Comparison of ENCODE assay signal across 12 cellular contexts in genomic region chrX:9164535-9165425, GRCh38.
A peak's percentile ranks its signal among the peaks of the same experiment; 100 is the strongest.
DNase-seq lines count a peak whose midpoint lies in the region; ATAC-seq, FAIRE-seq and TF ChIP-seq lines count a peak whose summit lies in the region.
"Had no signal": no experiment of that assay in that cellular context is flagged by ENCODE, and none has a peak within 500 bp of the region (broad histone marks: within the 10 kb centered on the region; RNA-seq: fewer than 3 reads in every experiment).

No MANE protein-coding gene starts in this region.

- H3K9me2 ChIP-seq in DOHH2 (replicated peaks; ENCODE audit: control insufficient read depth, low read length), result no peaks in the 10 kb centered on the region

- DNase-seq in left lobe of liver (ENCODE audit: low spot score) (peak; percentile 67), kidney (no peak), ascending aorta (ENCODE audit: low spot score in 2 of 2) (no peak)
- no peak for DNase-seq in effector memory CD8-positive, alpha-beta T cell
- DNase-seq: glutamatergic neuron, NCI-H1930, NCI-H774 had no signal

- peak overlapping the region; percentile 27 for H3K27ac Mint-ChIP-seq in activated T-helper 17 cell treated with anti-CD3 and anti-CD28 coated beads, Interleukin-2, amount 50 U/mL, for 72 hours
- peak overlapping the region in 1 of 2 donors; percentile 81 for H3K27ac Mint-ChIP-seq in effector memory CD8-positive, alpha-beta T cell

- H3K36me3 ChIP-seq in BLaER1, result no peaks in the 10 kb centered on the region
- no peaks in the 10 kb centered on the region for H3K36me3 ChIP-seq in DOHH2 (ENCODE audit: control insufficient read depth, low read length)
- no peaks in the 10 kb centered on the region for H3K36me3 ChIP-seq in kidney (ENCODE audit: control insufficient read depth in 1 of 2, insufficient read depth in 2 of 2, low read length in 2 of 2)
- H3K36me3 ChIP-seq in ascending aorta, result no peaks in the 10 kb centered on the region

- no peaks in the 10 kb centered on the region for H4K20me1 ChIP-seq in BLaER1
- no peaks in the 10 kb centered on the region for H4K20me1 ChIP-seq in DOHH2 (ENCODE audit: control insufficient read depth, insufficient read depth, low read depth, low read length)

- H3K4me2 ChIP-seq in BLaER1, result peak overlapping the region; percentile 62
- H3K4me2 ChIP-seq in DOHH2 (ENCODE audit: low read length), result peak overlapping the region; percentile 57

- H3K4me1 ChIP-seq in BLaER1 (peaks cover 41% of the 10 kb centered on the region), DOHH2 (ENCODE audit: control insufficient read depth, low read length) (peaks cover 40% of the 10 kb centered on the region), kidney (ENCODE audit: control insufficient read depth in 1 of 2, insufficient read depth in 1 of 2, low read depth in 1 of 2, low read length in 2 of 2) (no peaks in the 10 kb centered on the region), ascending aorta (no peaks in the 10 kb centered on the region)

- no peak overlapping the region for H3K4me3 ChIP-seq in BLaER1
- H3K4me3 ChIP-seq in DOHH2 (ENCODE audit: low read length), result peak overlapping the region; percentile 37
- no peak overlapping the region for H3K4me3 ChIP-seq in kidney (ENCODE audit: low read length in 2 of 2)
- no peak overlapping the region for H3K4me3 ChIP-seq in ascending aorta

- TF ChIP-seq CTCF in DOHH2 (IDR thresholded peaks at IDR 0.05; ENCODE audit: low read depth, low read length, poor library complexity, severe bottlenecking) (no peak), kidney (IDR thresholded peaks at IDR 0.05; ENCODE audit: borderline replicate concordance, extremely low read depth, insufficient read depth) (no peak), ascending aorta (IDR thresholded peaks at IDR 0.05) (no peak)

- H3K27ac ChIP-seq in BLaER1 (peak overlapping the region; percentile 11; the same call in 1 of the 2 replicates), DOHH2 (ENCODE audit: low read depth, low read length) (peak overlapping the region; percentile 81), kidney (ENCODE audit: low read depth in 2 of 2, low read length in 2 of 2) (no peak overlapping the region), ascending aorta (no peak overlapping the region)

- no peaks in the 10 kb centered on the region for H3F3A ChIP-seq in DOHH2 (ENCODE audit: control insufficient read depth, insufficient read depth)

- H3K36me3 Mint-ChIP-seq in activated T-helper 17 cell treated with anti-CD3 and anti-CD28 coated beads, Interleukin-2, amount 50 U/mL, for 72 hours (ENCODE audit: low read depth), result no peaks in the 10 kb centered on the region
- H3K36me3 Mint-ChIP-seq in effector memory CD8-positive, alpha-beta T cell (ENCODE audit: insufficient read depth), result peaks cover 3% of the 10 kb centered on the region

- no peak for FAIRE-seq in kidney (lab: Jason Lieb, UNC)
- FAIRE-seq: H1 had no signal

- peaks cover 14% of the 10 kb centered on the region for H3K4me1 Mint-ChIP-seq in activated T-helper 17 cell treated with anti-CD3 and anti-CD28 coated beads, Interleukin-2, amount 50 U/mL, for 72 hours
- H3K4me1 Mint-ChIP-seq in effector memory CD8-positive, alpha-beta T cell (ENCODE audit: low read depth in 2 of 2), result peaks cover 16 to 17% of the 10 kb centered on the region in 2 donors

- peak; percentile 19 for ATAC-seq in activated T-helper 17 cell treated with anti-CD3 and anti-CD28 coated beads, Interleukin-2, amount 50 U/mL, for 72 hours (replicated peaks)
- ATAC-seq in left lobe of liver (peak; percentile 87), GM19397 (IDR thresholded peaks at IDR 0.05; ENCODE audit: unreplicated experiment) (no peak)
- no peak for ATAC-seq in effector memory CD8-positive, alpha-beta T cell (replicated peaks)

- no peaks in the 10 kb centered on the region for H3K79me2 ChIP-seq in DOHH2 (ENCODE audit: control insufficient read depth, low read length)

- H3K9ac ChIP-seq in BLaER1, result no peak overlapping the region
- no peak overlapping the region for H3K9ac ChIP-seq in kidney (ENCODE audit: low read length in 2 of 2)

- no peaks in the 10 kb centered on the region for H3K27me3 ChIP-seq in BLaER1
- H3K27me3 ChIP-seq in DOHH2 (ENCODE audit: control insufficient read depth, low read length), result no peaks in the 10 kb centered on the region
- H3K27me3 ChIP-seq in ascending aorta, result peaks cover 2% of the 10 kb centered on the region

- H3K4me3 Mint-ChIP-seq in activated T-helper 17 cell treated with anti-CD3 and anti-CD28 coated beads, Interleukin-2, amount 50 U/mL, for 72 hours, result peak overlapping the region; percentile 56
- peak overlapping the region in 1 of 2 donors; percentile 50 for H3K4me3 Mint-ChIP-seq in effector memory CD8-positive, alpha-beta T cell

- H3K9me3 ChIP-seq in BLaER1 (peaks cover 21% of the 10 kb centered on the region), DOHH2 (ENCODE audit: control insufficient read depth, insufficient read depth, low read length) (peaks cover 5% of the 10 kb centered on the region; the same call in 1 of the 2 replicates), kidney (ENCODE audit: control insufficient read depth in 1 of 2, low read length in 2 of 2) (peaks cover 0 to 4% of the 10 kb centered on the region in 2 donors), ascending aorta (no peaks in the 10 kb centered on the region)

- H3K9me3 Mint-ChIP-seq in activated T-helper 17 cell treated with anti-CD3 and anti-CD28 coated beads, Interleukin-2, amount 50 U/mL, for 72 hours, result peaks cover 7% of the 10 kb centered on the region
- H3K9me3 Mint-ChIP-seq in effector memory CD8-positive, alpha-beta T cell, result no peaks in the 10 kb centered on the region

- H3K27me3 Mint-ChIP-seq in activated T-helper 17 cell treated with anti-CD3 and anti-CD28 coated beads, Interleukin-2, amount 50 U/mL, for 72 hours, result no peaks in the 10 kb centered on the region
- H3K27me3 Mint-ChIP-seq in effector memory CD8-positive, alpha-beta T cell, result no peaks in the 10 kb centered on the region

- intact Hi-C loops in kidney (cut with DNase I) (no loop called here), ascending aorta (cut with DNase I) (no loop called here)

Comparison
In these comparisons a context has a peak if more than half of its experiments do, and no peak if none do; other contexts are left out.
1. H3K27ac ChIP-seq: peak in BLaER1 (single experiment) and DOHH2 (single experiment); none in kidney (0 of 2) and ascending aorta (0 of 2).
2. ATAC-seq: peak in activated T-helper 17 cell treated with anti-CD3 and anti-CD28 coated beads, Interleukin-2, amount 50 U/mL, for 72 hours (single experiment) and left lobe of liver (single experiment); none in effector memory CD8-positive, alpha-beta T cell (single experiment) and GM19397 (single experiment).